In the genomic region with DNA sequence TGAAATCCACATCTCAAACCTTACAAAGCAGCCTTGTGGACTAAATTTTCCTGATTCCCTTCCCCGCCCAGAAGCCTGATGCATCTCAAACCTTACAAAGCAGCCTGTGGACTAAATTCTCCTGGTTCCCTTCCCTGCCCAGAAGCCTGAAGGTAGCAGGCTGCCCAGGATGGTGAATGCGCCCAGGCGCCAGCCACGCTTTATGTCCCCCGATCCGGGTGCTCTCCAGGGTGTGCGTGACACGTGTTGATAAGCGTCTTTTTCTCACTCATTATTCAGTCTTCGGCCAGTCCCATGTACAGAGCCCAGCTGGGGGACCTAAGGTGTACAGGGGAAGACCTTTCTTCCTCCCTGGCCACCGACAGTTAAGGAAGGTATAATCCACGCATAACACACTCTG, we compare ENCODE assay signal across 2 cellular contexts.
TF ChIP-seq lines count a peak whose summit lies in the region.

No MANE protein-coding gene starts in this region.

TF ChIP-seq in SK-N-SH treated with all-trans-retinoic acid at 6 μM for 48 hours, 23 proteins besides CTCF, POLR2A, EP300 and RAD21 (continued from another document):
- TF ChIP-seq, protein P1, sequence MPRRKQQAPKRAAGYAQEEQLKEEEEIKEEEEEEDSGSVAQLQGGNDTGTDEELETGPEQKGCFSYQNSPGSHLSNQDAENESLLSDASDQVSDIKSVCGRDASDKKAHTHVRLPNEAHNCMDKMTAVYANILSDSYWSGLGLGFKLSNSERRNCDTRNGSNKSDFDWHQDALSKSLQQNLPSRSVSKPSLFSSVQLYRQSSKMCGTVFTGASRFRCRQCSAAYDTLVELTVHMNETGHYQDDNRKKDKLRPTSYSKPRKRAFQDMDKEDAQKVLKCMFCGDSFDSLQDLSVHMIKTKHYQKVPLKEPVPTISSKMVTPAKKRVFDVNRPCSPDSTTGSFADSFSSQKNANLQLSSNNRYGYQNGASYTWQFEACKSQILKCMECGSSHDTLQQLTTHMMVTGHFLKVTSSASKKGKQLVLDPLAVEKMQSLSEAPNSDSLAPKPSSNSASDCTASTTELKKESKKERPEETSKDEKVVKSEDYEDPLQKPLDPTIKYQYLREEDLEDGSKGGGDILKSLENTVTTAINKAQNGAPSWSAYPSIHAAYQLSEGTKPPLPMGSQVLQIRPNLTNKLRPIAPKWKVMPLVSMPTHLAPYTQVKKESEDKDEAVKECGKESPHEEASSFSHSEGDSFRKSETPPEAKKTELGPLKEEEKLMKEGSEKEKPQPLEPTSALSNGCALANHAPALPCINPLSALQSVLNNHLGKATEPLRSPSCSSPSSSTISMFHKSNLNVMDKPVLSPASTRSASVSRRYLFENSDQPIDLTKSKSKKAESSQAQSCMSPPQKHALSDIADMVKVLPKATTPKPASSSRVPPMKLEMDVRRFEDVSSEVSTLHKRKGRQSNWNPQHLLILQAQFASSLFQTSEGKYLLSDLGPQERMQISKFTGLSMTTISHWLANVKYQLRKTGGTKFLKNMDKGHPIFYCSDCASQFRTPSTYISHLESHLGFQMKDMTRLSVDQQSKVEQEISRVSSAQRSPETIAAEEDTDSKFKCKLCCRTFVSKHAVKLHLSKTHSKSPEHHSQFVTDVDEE (CRISPR knock-in tag; IDR thresholded peaks at IDR 0.05) = no peak
- no peak for TF ChIP-seq SNAI2 (CRISPR knock-in tag; IDR thresholded peaks at IDR 0.05)
- TF ChIP-seq RARB (CRISPR knock-in tag; IDR thresholded peaks at IDR 0.05) = no peak
- TF ChIP-seq ZNF8 (CRISPR knock-in tag; IDR thresholded peaks at IDR 0.05) = no peak
- no peak for TF ChIP-seq OSR1 (CRISPR knock-in tag; IDR thresholded peaks at IDR 0.05)
- TF ChIP-seq ARNTL (CRISPR knock-in tag; IDR thresholded peaks at IDR 0.05; ENCODE audit: borderline replicate concordance, low read depth) = no peak
- TF ChIP-seq, protein P2, sequence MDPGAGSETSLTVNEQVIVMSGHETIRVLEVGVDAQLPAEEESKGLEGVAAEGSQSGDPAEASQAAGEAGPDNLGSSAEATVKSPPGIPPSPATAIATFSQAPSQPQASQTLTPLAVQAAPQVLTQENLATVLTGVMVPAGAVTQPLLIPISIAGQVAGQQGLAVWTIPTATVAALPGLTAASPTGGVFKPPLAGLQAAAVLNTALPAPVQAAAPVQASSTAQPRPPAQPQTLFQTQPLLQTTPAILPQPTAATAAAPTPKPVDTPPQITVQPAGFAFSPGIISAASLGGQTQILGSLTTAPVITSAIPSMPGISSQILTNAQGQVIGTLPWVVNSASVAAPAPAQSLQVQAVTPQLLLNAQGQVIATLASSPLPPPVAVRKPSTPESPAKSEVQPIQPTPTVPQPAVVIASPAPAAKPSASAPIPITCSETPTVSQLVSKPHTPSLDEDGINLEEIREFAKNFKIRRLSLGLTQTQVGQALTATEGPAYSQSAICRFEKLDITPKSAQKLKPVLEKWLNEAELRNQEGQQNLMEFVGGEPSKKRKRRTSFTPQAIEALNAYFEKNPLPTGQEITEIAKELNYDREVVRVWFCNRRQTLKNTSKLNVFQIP (CRISPR knock-in tag; IDR thresholded peaks at IDR 0.05; ENCODE audit: borderline replicate concordance, low read depth) = no peak
- no peak for TF ChIP-seq BACH2 (CRISPR knock-in tag; IDR thresholded peaks at IDR 0.05; ENCODE audit: borderline replicate concordance)
- TF ChIP-seq PPARA (CRISPR knock-in tag; IDR thresholded peaks at IDR 0.05; ENCODE audit: borderline replicate concordance) = no peak
- TF ChIP-seq TCF4 (CRISPR knock-in tag; IDR thresholded peaks at IDR 0.05; ENCODE audit: borderline replicate concordance) = no peak
- no peak for TF ChIP-seq ZNF565 (CRISPR knock-in tag; conservative IDR thresholded peaks at IDR 0.05; ENCODE audit: low read depth)
- no peak for TF ChIP-seq ESRRG (CRISPR knock-in tag; IDR thresholded peaks at IDR 0.05)
- TF ChIP-seq, protein P3, sequence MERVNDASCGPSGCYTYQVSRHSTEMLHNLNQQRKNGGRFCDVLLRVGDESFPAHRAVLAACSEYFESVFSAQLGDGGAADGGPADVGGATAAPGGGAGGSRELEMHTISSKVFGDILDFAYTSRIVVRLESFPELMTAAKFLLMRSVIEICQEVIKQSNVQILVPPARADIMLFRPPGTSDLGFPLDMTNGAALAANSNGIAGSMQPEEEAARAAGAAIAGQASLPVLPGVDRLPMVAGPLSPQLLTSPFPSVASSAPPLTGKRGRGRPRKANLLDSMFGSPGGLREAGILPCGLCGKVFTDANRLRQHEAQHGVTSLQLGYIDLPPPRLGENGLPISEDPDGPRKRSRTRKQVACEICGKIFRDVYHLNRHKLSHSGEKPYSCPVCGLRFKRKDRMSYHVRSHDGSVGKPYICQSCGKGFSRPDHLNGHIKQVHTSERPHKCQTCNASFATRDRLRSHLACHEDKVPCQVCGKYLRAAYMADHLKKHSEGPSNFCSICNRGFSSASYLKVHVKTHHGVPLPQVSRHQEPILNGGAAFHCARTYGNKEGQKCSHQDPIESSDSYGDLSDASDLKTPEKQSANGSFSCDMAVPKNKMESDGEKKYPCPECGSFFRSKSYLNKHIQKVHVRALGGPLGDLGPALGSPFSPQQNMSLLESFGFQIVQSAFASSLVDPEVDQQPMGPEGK (CRISPR knock-in tag; IDR thresholded peaks at IDR 0.05; ENCODE audit: borderline replicate concordance) = no peak
- TF ChIP-seq CSDC2 (CRISPR knock-in tag; IDR thresholded peaks at IDR 0.05) = no peak
- no peak for TF ChIP-seq ZC3H10 (CRISPR knock-in tag; IDR thresholded peaks at IDR 0.05)
- no peak for TF ChIP-seq TOX (CRISPR knock-in tag; IDR thresholded peaks at IDR 0.05; ENCODE audit: borderline replicate concordance)

TF ChIP-seq in SK-N-SH, 30 proteins besides CTCF, POLR2A, EP300 and RAD21 (continued from another document):
- TF ChIP-seq, protein P4, sequence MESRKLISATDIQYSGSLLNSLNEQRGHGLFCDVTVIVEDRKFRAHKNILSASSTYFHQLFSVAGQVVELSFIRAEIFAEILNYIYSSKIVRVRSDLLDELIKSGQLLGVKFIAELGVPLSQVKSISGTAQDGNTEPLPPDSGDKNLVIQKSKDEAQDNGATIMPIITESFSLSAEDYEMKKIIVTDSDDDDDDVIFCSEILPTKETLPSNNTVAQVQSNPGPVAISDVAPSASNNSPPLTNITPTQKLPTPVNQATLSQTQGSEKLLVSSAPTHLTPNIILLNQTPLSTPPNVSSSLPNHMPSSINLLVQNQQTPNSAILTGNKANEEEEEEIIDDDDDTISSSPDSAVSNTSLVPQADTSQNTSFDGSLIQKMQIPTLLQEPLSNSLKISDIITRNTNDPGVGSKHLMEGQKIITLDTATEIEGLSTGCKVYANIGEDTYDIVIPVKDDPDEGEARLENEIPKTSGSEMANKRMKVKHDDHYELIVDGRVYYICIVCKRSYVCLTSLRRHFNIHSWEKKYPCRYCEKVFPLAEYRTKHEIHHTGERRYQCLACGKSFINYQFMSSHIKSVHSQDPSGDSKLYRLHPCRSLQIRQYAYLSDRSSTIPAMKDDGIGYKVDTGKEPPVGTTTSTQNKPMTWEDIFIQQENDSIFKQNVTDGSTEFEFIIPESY (IDR thresholded peaks at IDR 0.05; ENCODE audit: borderline replicate concordance, low read depth) = no peak
- TF ChIP-seq, protein P5, sequence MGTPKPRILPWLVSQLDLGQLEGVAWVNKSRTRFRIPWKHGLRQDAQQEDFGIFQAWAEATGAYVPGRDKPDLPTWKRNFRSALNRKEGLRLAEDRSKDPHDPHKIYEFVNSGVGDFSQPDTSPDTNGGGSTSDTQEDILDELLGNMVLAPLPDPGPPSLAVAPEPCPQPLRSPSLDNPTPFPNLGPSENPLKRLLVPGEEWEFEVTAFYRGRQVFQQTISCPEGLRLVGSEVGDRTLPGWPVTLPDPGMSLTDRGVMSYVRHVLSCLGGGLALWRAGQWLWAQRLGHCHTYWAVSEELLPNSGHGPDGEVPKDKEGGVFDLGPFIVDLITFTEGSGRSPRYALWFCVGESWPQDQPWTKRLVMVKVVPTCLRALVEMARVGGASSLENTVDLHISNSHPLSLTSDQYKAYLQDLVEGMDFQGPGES (IDR thresholded peaks at IDR 0.05; ENCODE audit: low read depth, low read length) = no peak
- no peak for TF ChIP-seq FOXJ3 (CRISPR knock-in tag; IDR thresholded peaks at IDR 0.05)
- TF ChIP-seq NRF1 (IDR thresholded peaks at IDR 0.05; ENCODE audit: low read depth, low read length) = no peak
- no peak for TF ChIP-seq MXI1 (IDR thresholded peaks at IDR 0.05; ENCODE audit: low read depth, low read length)
- TF ChIP-seq, protein P6, sequence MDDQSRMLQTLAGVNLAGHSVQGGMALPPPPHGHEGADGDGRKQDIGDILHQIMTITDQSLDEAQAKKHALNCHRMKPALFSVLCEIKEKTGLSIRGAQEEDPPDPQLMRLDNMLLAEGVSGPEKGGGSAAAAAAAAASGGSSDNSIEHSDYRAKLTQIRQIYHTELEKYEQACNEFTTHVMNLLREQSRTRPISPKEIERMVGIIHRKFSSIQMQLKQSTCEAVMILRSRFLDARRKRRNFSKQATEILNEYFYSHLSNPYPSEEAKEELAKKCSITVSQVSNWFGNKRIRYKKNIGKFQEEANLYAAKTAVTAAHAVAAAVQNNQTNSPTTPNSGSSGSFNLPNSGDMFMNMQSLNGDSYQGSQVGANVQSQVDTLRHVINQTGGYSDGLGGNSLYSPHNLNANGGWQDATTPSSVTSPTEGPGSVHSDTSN (IDR thresholded peaks at IDR 0.05) = no peak
- TF ChIP-seq RXRA (IDR thresholded peaks at IDR 0.05; ENCODE audit: borderline replicate concordance, low read depth) = no peak
- TF ChIP-seq JUND (IDR thresholded peaks at IDR 0.05) = no peak
- TF ChIP-seq POLR2AphosphoS5 (IDR thresholded peaks at IDR 0.05; ENCODE audit: low read depth, low read length) = no peak
- TF ChIP-seq, protein P7, sequence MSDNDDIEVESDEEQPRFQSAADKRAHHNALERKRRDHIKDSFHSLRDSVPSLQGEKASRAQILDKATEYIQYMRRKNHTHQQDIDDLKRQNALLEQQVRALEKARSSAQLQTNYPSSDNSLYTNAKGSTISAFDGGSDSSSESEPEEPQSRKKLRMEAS (IDR thresholded peaks at IDR 0.05; ENCODE audit: low read depth) = no peak
- no peak for TF ChIP-seq TEAD4 (IDR thresholded peaks at IDR 0.05; ENCODE audit: borderline replicate concordance, insufficient read depth)
- no peak for TF ChIP-seq GABPA (IDR thresholded peaks at IDR 0.05; ENCODE audit: low read depth)
- TF ChIP-seq RCOR1 (IDR thresholded peaks at IDR 0.05; ENCODE audit: low read length) = no peak
